8 cellular contexts compared by ENCODE assay signal in the genomic region with DNA sequence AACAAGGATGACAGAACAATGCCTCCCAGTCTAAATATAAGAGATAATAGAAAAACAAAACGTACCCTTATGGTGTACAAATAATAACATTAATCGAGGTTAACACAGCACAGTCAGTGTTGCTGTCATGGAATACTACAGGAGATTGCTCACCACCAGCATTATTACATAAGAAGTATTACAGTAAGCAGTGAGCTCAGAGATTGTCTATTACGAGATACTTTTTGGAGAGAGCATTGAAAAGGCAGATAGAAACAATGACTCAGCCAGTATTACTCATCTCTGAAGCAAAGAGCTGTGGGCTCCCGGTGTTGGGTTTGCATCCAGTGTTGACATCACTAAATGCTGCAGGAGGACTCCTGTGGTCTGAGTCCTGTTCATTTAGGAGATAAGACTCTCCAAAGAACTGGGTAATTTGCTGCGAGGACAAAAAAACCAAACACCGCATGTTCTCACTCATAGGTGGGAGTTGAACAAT.
DNase-seq lines count a peak whose midpoint lies in the region; ATAC-seq and TF ChIP-seq lines count a peak whose summit lies in the region.

No MANE protein-coding gene starts in this region.

- no peak overlapping the region for H3K9ac ChIP-seq in SK-N-MC (ENCODE audit: insufficient read length)

- H3K27ac ChIP-seq in left ventricle myocardium inferior (replicated peaks) (no peak overlapping the region), SK-N-MC (peak overlapping the region; percentile 62; the same call in 1 of the 2 replicates)

- H3K36me3 ChIP-seq in left ventricle myocardium inferior (no peaks in the 10 kb centered on the region), SK-N-MC (ENCODE audit: insufficient read depth, low read length) (no peaks in the 10 kb centered on the region)

- no peak for DNase-seq in Right ventricle myocardium inferior (ENCODE audit: missing footprints)
- DNase-seq in left ventricle myocardium inferior, result no peak
- peak; percentile 22 for DNase-seq in SK-N-MC (ENCODE audit: low read depth, low spot score)
- peak; percentile 94 for DNase-seq in islet precursor cell
- DNase-seq in DMS 273 (lab: John Stamatoyannopoulos, UW; ENCODE audit: unreplicated experiment), result no peak
- DNase-seq in NCI-H774 (lab: John Stamatoyannopoulos, UW), result no peak
- no peak for DNase-seq in OCI-M2 (lab: John Stamatoyannopoulos, UW; ENCODE audit: unreplicated experiment)

- H3K9me3 ChIP-seq in left ventricle myocardium inferior (replicated peaks) (no peaks in the 10 kb centered on the region), SK-N-MC (ENCODE audit: low read depth, low read length) (no peaks in the 10 kb centered on the region)

- H3K4me3 ChIP-seq in left ventricle myocardium inferior, result no peak overlapping the region
- 0 out of 2 replicates have a peak overlapping the region, but pooled peaks have one; percentile 42 for H3K4me3 ChIP-seq in SK-N-MC

- intact Hi-C loops in Right ventricle myocardium inferior (cut with DNase I), result no loop called here
- intact Hi-C loops in left ventricle myocardium inferior (cut with micrococcal nuclease), result no loop called here

- no peak for TF ChIP-seq CTCF in left ventricle myocardium inferior (IDR thresholded peaks at IDR 0.05; ENCODE audit: borderline replicate concordance)

- ATAC-seq in Right ventricle myocardium inferior (peak; percentile 81), HG03095 (IDR thresholded peaks at IDR 0.05; ENCODE audit: unreplicated experiment) (peak; percentile 56)

- H3K27me3 ChIP-seq in left ventricle myocardium inferior (ENCODE audit: low read depth), result no peaks in the 10 kb centered on the region

- H3K4me1 ChIP-seq in left ventricle myocardium inferior, result peaks cover 10% of the 10 kb centered on the region

Comparison
In these comparisons a context has a peak if more than half of its experiments do, and no peak if none do; other contexts are left out.
1. DNase-seq: peak in SK-N-MC (single experiment) and islet precursor cell (single experiment); none in Right ventricle myocardium inferior (single experiment), left ventricle myocardium inferior (single experiment), DMS 273 (single experiment), NCI-H774 (single experiment) and OCI-M2 (single experiment).